In the genomic region with DNA sequence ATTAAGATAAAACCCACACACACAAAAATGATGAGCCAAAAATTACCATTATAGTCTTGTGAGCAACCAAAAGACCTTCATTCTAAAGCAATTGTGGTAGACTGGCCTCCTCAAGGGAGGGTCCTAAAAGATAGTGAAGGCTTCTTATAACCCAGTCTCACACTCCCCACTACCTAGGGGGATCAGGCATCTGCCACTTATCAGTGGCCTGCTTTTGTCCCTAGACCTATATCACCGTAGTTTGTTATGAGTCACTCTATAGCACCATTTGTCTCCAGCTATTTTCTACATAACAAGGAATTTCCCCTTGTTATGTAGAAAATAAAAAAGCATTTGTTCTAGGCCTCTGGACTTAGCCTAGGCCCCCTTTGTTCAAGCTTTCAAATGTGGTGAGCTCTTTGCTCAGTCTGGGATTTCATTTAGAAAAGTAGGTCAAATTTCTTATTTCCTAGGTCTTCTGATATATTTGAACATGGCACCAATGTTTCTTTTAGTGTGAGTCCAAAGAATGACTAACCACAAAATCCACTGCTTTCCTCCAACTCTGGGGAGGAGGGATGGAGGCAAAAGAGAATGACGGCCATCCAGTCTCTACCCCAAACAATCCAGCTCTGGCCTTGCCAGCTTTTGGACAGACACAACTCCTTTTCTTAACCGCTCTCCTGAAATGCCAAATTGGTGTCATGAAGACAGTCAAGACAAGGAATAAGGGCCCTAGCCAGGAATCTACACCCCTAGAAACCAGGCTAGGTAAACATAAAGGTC, we compare ENCODE assay signal across 1 cellular context.
TF ChIP-seq lines count a peak whose summit lies in the region.

No MANE protein-coding gene starts in this region.

TF ChIP-seq in K562, 482 proteins besides CTCF, POLR2A, EP300 and RAD21:
- TF ChIP-seq FOSL1 (tag; conservative IDR thresholded peaks at IDR 0.05) (peak; percentile 31), BHLHE40 (IDR thresholded peaks at IDR 0.05; ENCODE audit: low read length) (no peak), ARHGAP35 (IDR thresholded peaks at IDR 0.05; ENCODE audit: partially characterized antibody) (no peak), ZNF699 (CRISPR knock-in tag; IDR thresholded peaks at IDR 0.05; ENCODE audit: insufficient replicate concordance) (no peak), JUND (IDR thresholded peaks at IDR 0.05; ENCODE audit: borderline replicate concordance, low read depth, low read length) (peak; percentile 18; the same call in 1 of the 2 replicates), JUND (tag; IDR thresholded peaks at IDR 0.05; ENCODE audit: borderline replicate concordance, low read depth, low read length) (no peak), POLR2B (IDR thresholded peaks at IDR 0.05; ENCODE audit: low read depth, partially characterized antibody) (no peak), ETV5 (CRISPR knock-in tag; IDR thresholded peaks at IDR 0.05; ENCODE audit: low read depth) (no peak)
- TF ChIP-seq, protein P1, sequence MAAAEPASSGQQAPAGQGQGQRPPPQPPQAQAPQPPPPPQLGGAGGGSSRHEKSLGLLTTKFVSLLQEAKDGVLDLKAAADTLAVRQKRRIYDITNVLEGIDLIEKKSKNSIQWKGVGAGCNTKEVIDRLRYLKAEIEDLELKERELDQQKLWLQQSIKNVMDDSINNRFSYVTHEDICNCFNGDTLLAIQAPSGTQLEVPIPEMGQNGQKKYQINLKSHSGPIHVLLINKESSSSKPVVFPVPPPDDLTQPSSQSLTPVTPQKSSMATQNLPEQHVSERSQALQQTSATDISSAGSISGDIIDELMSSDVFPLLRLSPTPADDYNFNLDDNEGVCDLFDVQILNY (CRISPR knock-in tag; IDR thresholded peaks at IDR 0.05) = no peak
- TF ChIP-seq, protein P2, sequence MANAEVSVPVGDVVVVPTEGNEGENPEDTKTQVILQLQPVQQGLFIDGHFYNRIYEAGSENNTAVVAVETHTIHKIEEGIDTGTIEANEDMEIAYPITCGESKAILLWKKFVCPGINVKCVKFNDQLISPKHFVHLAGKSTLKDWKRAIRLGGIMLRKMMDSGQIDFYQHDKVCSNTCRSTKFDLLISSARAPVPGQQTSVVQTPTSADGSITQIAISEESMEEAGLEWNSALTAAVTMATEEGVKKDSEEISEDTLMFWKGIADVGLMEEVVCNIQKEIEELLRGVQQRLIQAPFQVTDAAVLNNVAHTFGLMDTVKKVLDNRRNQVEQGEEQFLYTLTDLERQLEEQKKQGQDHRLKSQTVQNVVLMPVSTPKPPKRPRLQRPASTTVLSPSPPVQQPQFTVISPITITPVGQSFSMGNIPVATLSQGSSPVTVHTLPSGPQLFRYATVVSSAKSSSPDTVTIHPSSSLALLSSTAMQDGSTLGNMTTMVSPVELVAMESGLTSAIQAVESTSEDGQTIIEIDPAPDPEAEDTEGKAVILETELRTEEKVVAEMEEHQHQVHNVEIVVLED (CRISPR knock-in tag; IDR thresholded peaks at IDR 0.05) = no peak
TF ChIP-seq in K562: peak in this region for 2.
